Comparison of ENCODE assay signal across 23 cellular contexts in the genomic region with DNA sequence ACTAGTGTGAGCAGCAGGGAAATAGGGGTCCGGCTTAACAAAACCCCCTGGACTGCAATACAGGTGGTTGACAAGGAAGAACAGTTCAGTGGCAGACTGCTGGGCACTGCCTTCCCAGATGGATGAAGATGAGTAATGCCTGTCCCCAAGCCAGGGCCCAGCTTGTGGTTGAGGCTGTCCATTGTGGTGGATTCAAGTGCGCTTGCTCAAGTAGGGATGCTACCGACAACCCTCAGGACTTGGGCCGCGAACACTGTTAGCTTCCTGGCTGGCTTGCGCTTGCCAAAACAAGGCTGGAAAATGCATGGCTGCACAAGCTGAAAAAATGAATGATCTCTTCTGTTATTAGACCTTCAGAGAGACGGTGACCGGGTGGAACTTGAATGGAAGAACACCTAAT.
"Had no signal": no experiment of that assay in that cellular context is flagged by ENCODE, and none has a peak within 500 bp of the region (broad histone marks: within the 10 kb centered on the region; RNA-seq: fewer than 3 reads in every experiment).

No MANE protein-coding gene starts in this region.

- H3K9ac ChIP-seq: parathyroid adenoma had no signal

- H3K27me3 ChIP-seq: colonic mucosa, gastrocnemius medialis, neutrophil, right lobe of liver, testis, tibial artery had no signal

- H3K4me2 ChIP-seq: smooth muscle cell had no signal

- H3K79me2 ChIP-seq: parathyroid adenoma had no signal

- DNase-seq: colonic mucosa; effector CD8-positive, alpha-beta T cell; foreskin fibroblast; gastrocnemius medialis; head of caudate nucleus; left ventricle myocardium superior; lower lobe of right lung; natural killer cell; stimulated activated CD4-positive, alpha-beta T cell treated with anti-CD3 and anti-CD28 coated beads, Interleukin-12 subunit alpha, Interleukin-12 subunit beta, amount 100 ng/mL, for 4 hours; stimulated activated CD4-positive, alpha-beta T cell treated with anti-CD3 and anti-CD28 coated beads, Interleukin-1b, Interleukin-23, amount 100 ng/mL, for 48 hours; stimulated activated CD4-positive, alpha-beta T cell treated with anti-CD3 and anti-CD28 coated beads, Interleukin-4, amount 100 ng/mL, for 1 hour; stimulated activated naive CD4-positive, alpha-beta T cell treated with Interleukin-2 at 50 U/mL for 16 hours; stomach; testis; tibial artery had no signal

- H2AFZ ChIP-seq: parathyroid adenoma had no signal

- ATAC-seq: esophagus mucosa; gastrocnemius medialis; left ventricle myocardium superior; lower lobe of right lung; natural killer cell; stimulated activated effector memory CD8-positive, alpha-beta T cell treated with anti-CD3 and anti-CD28 coated beads, Interleukin-12 subunit alpha, Interleukin-12 subunit beta, amount 100 ng/mL, for 72 hours had no signal

- H3K4me1 ChIP-seq: colonic mucosa, lower lobe of right lung, parathyroid adenoma, right lobe of liver, stomach, testis had no signal

- FAIRE-seq: keratinocyte had no signal

- H3K4me3 ChIP-seq: colonic mucosa, gastrocnemius medialis, lower lobe of right lung, right lobe of liver, smooth muscle cell, stomach, testis, tibial artery had no signal

- H3K36me3 ChIP-seq: colonic mucosa, gastrocnemius medialis, lower lobe of right lung, neutrophil, right lobe of liver, stomach, tibial artery had no signal

- H3K27ac ChIP-seq: colonic mucosa, epithelial cell of prostate, gastrocnemius medialis, lower lobe of right lung, neutrophil, parathyroid adenoma, right lobe of liver, stomach, testis, tibial artery had no signal

- H3K9me3 ChIP-seq: colonic mucosa, gastrocnemius medialis, lower lobe of right lung, neutrophil, right lobe of liver, stomach, testis, tibial artery had no signal
